ENCODE assay signal across 8 cellular contexts in the genomic region with DNA sequence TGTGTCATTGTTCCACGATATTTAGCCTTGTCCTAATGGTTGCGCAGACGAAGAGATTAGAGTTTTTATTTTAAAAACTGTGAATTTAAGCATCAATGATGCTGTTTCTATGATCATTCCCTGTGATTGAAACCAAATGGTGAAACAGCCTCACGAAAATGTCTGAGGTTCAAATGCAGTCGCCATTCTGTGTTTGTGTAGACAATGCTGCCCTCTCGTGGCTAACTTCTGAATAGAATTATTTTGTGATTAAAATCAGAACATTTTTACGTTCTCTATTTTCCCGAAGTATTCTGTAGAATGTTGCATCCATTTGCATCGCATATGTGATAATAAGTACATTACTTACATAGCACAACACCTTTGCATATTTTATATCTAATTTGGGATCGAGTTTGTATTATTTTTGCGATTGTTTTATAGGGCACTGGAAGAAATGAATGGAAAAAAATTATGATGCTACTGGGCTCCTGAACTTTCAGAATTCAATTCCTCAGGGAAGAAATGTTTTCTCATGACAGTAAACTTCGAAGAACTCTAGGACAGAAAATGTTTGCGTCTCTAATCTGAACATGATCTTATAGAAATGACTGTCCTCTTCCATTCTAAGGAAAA. TPM values are rescaled to one million over a fixed set of nuclear protein-coding genes. Genes with fewer than 3 reads are reported as not detected.
DNase-seq lines count a peak whose midpoint lies in the region; ATAC-seq, FAIRE-seq and TF ChIP-seq lines count a peak whose summit lies in the region.

No MANE protein-coding gene starts in this region.

- H3K4me1 Mint-ChIP-seq in activated B cell treated with CpG ODN at 0.5 μM for 24 hours = peaks cover 10% of the 10 kb centered on the region
- peaks cover 11 to 32% (median 22%) of the 10 kb centered on the region in 4 donors for H3K4me1 Mint-ChIP-seq in naive thymus-derived CD8-positive, alpha-beta T cell

- intact Hi-C loops in activated B cell treated with CpG ODN at 0.5 μM for 24 hours (cut with micrococcal nuclease) = loop anchor here (1.0 to 10.0 kb wide), 11 partner anchors 54 to 1310 kb away; a partner anchor contains a TSS

- TF ChIP-seq CTCF in activated B cell treated with CpG ODN at 0.5 μM for 24 hours (IDR thresholded peaks at IDR 0.05) = peak; percentile 30

- no peak overlapping the region for H3K27ac Mint-ChIP-seq in activated B cell treated with CpG ODN at 0.5 μM for 24 hours
- peak overlapping the region in 2 of 10 donors; percentile 35 to 82 for H3K27ac Mint-ChIP-seq in naive thymus-derived CD8-positive, alpha-beta T cell

- CTCF ChIA-PET in activated B cell treated with CpG ODN at 0.5 μM for 24 hours (lab: Charles Lee) = interaction anchor here (1.3 to 2.7 kb wide), 2 partner anchors 60 to 674 kb away, joined by 3 to 19 read pairs; no protein-coding TSS in a partner anchor

- POLR2A ChIA-PET in activated B cell treated with CpG ODN at 0.5 μM for 24 hours (lab: Charles Lee) = interaction anchor here (0.6 kb wide), 1 partner anchor 56 kb away, joined by 3 read pairs; no protein-coding TSS in a partner anchor
- POLR2A ChIA-PET in naive thymus-derived CD8-positive, alpha-beta T cell (lab: Charles Lee) = interaction anchor here (1.1 kb wide), 1 partner anchor 310 kb away, joined by 3 read pairs; no protein-coding TSS in a partner anchor

- ATAC-seq in activated B cell treated with CpG ODN at 0.5 μM for 24 hours (ENCODE audit: low read depth) = no peak
- peak; percentile 66 for ATAC-seq in esophagus mucosa
- peak; percentile 38 to 46 for ATAC-seq in naive thymus-derived CD8-positive, alpha-beta T cell
- no peak for ATAC-seq in HG03196 (IDR thresholded peaks at IDR 0.05; ENCODE audit: unreplicated experiment)

- peak; percentile 66 for DNase-seq in activated effector memory CD4-positive, alpha-beta T cell treated with anti-CD3 and anti-CD28 coated beads, Interleukin-2, amount 50 U/mL, for 16 hours
- DNase-seq in activated effector memory CD4-positive, alpha-beta T cell treated with Interleukin-2 at 50 U/mL for 16 hours = no peak
- DNase-seq in NCI-H128 (lab: John Stamatoyannopoulos, UW; ENCODE audit: unreplicated experiment) = peak; percentile 38
- no peak for DNase-seq in activated B cell treated with CpG ODN at 0.5 μM for 24 hours
- DNase-seq in naive thymus-derived CD8-positive, alpha-beta T cell = peak in 9 of 10 donors; percentile 12 to 71 (median 53)
- DNase-seq in urothelium cell line (ENCODE audit: low spot score) = peak; percentile 42

- no peak for FAIRE-seq in urothelium cell line (lab: Jason Lieb, UNC)

- no peaks in the 10 kb centered on the region for H3K27me3 Mint-ChIP-seq in activated B cell treated with CpG ODN at 0.5 μM for 24 hours
- H3K27me3 Mint-ChIP-seq in naive thymus-derived CD8-positive, alpha-beta T cell = no peaks in the 10 kb centered on the region

- H3K9me3 Mint-ChIP-seq in activated B cell treated with CpG ODN at 0.5 μM for 24 hours = no peaks in the 10 kb centered on the region
- H3K9me3 Mint-ChIP-seq in naive thymus-derived CD8-positive, alpha-beta T cell = no peaks in the 10 kb centered on the region

- no peak overlapping the region for H3K4me3 Mint-ChIP-seq in activated B cell treated with CpG ODN at 0.5 μM for 24 hours
- H3K4me3 Mint-ChIP-seq in naive thymus-derived CD8-positive, alpha-beta T cell = peak overlapping the region in 2 of 10 donors; percentile 15 to 41

- H3K36me3 Mint-ChIP-seq in activated B cell treated with CpG ODN at 0.5 μM for 24 hours (ENCODE audit: low read depth) = no peaks in the 10 kb centered on the region
- no peaks in the 10 kb centered on the region for H3K36me3 Mint-ChIP-seq in naive thymus-derived CD8-positive, alpha-beta T cell

RNA-seq across cellular contexts. Expression of a gene that starts 54.8 kb away (rescaled TPM):
- total RNA-seq in activated B cell treated with CpG ODN at 0.5 μM for 24 hours (112 and 127 TPM in 2 replicates), esophagus mucosa (35.5 TPM)
- 100 to 1,000 TPM; 135 to 149 TPM for total RNA-seq in naive thymus-derived CD8-positive, alpha-beta T cell
- 10 to 100 TPM; 58.5 to 71.4 (median 63.3) TPM for polyA plus RNA-seq in naive thymus-derived CD8-positive, alpha-beta T cell

Comparison
In these comparisons a context has a peak if more than half of its experiments do, and no peak if none do; other contexts are left out.
1. DNase-seq: peak in activated effector memory CD4-positive, alpha-beta T cell treated with anti-CD3 and anti-CD28 coated beads, Interleukin-2, amount 50 U/mL, for 16 hours (single experiment), NCI-H128 (single experiment), naive thymus-derived CD8-positive, alpha-beta T cell (9 of 10) and urothelium cell line (single experiment); none in activated effector memory CD4-positive, alpha-beta T cell treated with Interleukin-2 at 50 U/mL for 16 hours (single experiment) and activated B cell treated with CpG ODN at 0.5 μM for 24 hours (single experiment).
2. ATAC-seq: peak in esophagus mucosa (single experiment) and naive thymus-derived CD8-positive, alpha-beta T cell (2 of 2); none in activated B cell treated with CpG ODN at 0.5 μM for 24 hours (single experiment) and HG03196 (single experiment).